In the genomic region with DNA sequence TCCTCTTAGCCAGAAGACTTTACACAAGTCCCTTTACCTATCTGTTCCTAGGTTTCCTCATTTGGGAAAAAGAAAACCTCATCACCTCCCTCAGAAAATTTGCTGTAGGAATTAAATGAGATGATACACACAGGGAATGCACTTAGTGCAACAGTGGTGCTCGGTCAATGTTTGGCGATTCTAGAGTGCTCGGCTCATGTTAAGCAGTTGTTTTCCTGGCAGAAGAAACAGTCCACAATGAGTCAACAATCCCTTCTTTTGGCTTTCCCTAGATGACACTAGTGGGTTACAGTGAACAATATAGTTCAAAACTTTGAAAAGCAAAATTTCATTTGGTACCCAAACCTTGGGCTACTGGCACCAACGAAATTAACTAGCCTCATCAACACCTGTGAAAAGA, we compare ENCODE assay signal across 1 cellular context.
TF ChIP-seq lines count a peak whose summit lies in the region.

No MANE protein-coding gene starts in this region.

TF ChIP-seq in HepG2, 621 proteins besides CTCF, POLR2A, EP300 and RAD21:
- TF ChIP-seq ZNF773 (CRISPR knock-in tag; IDR thresholded peaks at IDR 0.05; ENCODE audit: borderline replicate concordance) (no peak), TCF7L2 (IDR thresholded peaks at IDR 0.05; ENCODE audit: low read depth, low read length) (no peak), ZNF101 (CRISPR knock-in tag; IDR thresholded peaks at IDR 0.05; ENCODE audit: borderline replicate concordance, low read depth) (no peak)
TF ChIP-seq in HepG2: peak in this region for 0.
